ENCODE assay signal across 1 cellular context in the genomic region with DNA sequence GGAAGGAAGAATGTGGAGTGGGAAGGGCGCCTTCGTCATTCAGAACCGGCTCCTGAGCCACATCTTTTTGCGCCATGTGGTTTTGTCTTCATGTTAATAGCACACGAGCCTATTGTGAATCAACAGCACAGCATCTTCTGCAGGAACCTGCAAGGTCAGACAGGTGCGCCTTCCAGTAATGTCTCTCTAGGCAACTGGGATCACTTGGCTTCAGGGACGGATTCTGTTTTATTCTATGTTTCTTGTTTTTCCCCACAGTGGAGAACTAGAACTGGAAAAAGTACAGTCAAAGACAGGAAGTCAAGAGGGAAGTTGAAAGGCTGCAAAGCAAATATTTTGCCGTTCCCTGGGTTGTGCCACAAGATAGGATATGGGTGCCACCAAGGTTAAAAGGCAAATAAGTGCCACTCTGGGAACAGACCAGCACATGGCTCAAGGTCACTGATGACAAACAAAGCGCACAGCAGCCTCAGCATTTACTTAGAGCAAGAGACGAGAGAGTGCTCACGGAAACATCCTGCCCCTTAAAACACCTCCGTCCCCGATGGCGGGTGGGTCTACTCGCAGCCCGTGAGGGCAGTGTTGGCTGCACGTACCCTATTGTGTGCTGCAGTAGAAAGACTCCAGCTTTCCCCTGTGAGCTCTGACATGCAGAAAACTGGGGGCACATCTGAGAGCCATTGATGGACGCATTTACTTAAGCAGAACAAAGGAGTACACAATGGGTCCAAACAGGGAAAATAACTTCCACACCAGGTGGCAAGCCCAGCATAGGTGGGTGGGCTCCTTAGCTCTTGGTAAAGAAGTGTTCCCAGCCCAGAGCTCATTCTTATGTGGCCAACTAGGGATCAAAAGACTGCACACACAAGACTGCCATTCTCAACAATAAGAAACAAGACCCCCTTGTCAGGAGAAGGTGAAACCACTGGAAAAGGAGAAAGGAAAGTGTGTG.
A peak's percentile ranks its signal among the peaks of the same experiment; 100 is the strongest.
TF ChIP-seq lines count a peak whose summit lies in the region.

No MANE protein-coding gene starts in this region.

TF ChIP-seq in HepG2, 621 proteins besides CTCF, POLR2A, EP300 and RAD21 (continued from another document):
- TF ChIP-seq, protein P1, sequence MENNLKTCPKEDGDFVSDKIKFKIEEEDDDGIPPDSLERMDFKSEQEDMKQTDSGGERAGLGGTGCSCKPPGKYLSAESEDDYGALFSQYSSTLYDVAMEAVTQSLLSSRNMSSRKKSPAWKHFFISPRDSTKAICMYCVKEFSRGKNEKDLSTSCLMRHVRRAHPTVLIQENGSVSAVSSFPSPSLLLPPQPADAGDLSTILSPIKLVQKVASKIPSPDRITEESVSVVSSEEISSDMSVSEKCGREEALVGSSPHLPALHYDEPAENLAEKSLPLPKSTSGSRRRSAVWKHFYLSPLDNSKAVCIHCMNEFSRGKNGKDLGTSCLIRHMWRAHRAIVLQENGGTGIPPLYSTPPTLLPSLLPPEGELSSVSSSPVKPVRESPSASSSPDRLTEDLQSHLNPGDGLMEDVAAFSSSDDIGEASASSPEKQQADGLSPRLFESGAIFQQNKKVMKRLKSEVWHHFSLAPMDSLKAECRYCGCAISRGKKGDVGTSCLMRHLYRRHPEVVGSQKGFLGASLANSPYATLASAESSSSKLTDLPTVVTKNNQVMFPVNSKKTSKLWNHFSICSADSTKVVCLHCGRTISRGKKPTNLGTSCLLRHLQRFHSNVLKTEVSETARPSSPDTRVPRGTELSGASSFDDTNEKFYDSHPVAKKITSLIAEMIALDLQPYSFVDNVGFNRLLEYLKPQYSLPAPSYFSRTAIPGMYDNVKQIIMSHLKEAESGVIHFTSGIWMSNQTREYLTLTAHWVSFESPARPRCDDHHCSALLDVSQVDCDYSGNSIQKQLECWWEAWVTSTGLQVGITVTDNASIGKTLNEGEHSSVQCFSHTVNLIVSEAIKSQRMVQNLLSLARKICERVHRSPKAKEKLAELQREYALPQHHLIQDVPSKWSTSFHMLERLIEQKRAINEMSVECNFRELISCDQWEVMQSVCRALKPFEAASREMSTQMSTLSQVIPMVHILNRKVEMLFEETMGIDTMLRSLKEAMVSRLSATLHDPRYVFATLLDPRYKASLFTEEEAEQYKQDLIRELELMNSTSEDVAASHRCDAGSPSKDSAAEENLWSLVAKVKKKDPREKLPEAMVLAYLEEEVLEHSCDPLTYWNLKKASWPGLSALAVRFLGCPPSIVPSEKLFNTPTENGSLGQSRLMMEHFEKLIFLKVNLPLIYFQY (CRISPR knock-in tag; IDR thresholded peaks at IDR 0.05; ENCODE audit: borderline replicate concordance), result no peak
- no peak for TF ChIP-seq CENPT (CRISPR knock-in tag; IDR thresholded peaks at IDR 0.05; ENCODE audit: low read depth)
- TF ChIP-seq KLF11 (CRISPR knock-in tag; IDR thresholded peaks at IDR 0.05), result no peak
- no peak for TF ChIP-seq TAF1 (CRISPR knock-in tag; IDR thresholded peaks at IDR 0.05)
- TF ChIP-seq ZBTB20 (CRISPR knock-in tag; IDR thresholded peaks at IDR 0.05; ENCODE audit: borderline replicate concordance, low read depth), result no peak
- TF ChIP-seq ZNF30 (CRISPR knock-in tag; IDR thresholded peaks at IDR 0.05), result no peak
- TF ChIP-seq EZH2 (conservative IDR thresholded peaks at IDR 0.05; ENCODE audit: low read depth, low read length), result no peak
- TF ChIP-seq, protein P2, sequence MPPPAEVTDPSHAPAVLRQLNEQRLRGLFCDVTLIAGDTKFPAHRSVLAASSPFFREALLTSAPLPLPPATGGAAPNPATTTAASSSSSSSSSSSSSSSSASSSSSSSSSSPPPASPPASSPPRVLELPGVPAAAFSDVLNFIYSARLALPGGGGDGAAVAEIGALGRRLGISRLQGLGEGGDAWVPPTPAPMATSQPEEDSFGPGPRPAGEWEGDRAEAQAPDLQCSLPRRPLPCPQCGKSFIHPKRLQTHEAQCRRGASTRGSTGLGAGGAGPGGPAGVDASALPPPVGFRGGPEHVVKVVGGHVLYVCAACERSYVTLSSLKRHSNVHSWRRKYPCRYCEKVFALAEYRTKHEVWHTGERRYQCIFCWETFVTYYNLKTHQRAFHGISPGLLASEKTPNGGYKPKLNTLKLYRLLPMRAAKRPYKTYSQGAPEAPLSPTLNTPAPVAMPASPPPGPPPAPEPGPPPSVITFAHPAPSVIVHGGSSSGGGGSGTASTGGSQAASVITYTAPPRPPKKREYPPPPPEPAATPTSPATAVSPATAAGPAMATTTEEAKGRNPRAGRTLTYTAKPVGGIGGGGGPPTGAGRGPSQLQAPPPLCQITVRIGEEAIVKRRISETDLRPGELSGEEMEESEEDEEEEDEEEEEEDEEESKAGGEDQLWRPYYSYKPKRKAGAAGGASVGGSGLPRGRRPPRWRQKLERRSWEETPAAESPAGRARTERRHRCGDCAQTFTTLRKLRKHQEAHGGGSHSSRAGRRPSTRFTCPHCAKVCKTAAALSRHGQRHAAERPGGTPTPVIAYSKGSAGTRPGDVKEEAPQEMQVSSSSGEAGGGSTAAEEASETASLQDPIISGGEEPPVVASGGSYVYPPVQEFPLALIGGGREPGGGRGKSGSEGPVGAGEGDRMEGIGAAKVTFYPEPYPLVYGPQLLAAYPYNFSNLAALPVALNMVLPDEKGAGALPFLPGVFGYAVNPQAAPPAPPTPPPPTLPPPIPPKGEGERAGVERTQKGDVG (CRISPR knock-in tag; IDR thresholded peaks at IDR 0.05; ENCODE audit: borderline replicate concordance), result peak; percentile 59; the same call in 1 of the 2 replicates
- TF ChIP-seq CBX2 (IDR thresholded peaks at IDR 0.05; ENCODE audit: low read depth, low read length), result no peak
- no peak for TF ChIP-seq CBX2 (CRISPR knock-in tag; IDR thresholded peaks at IDR 0.05; ENCODE audit: low read depth)
- peak; percentile 40; the same call in 1 of the 2 replicates for TF ChIP-seq ZNF264 (CRISPR knock-in tag; IDR thresholded peaks at IDR 0.05)
- TF ChIP-seq BRCA1 (CRISPR knock-in tag; IDR thresholded peaks at IDR 0.05), result no peak
- TF ChIP-seq, protein P3, sequence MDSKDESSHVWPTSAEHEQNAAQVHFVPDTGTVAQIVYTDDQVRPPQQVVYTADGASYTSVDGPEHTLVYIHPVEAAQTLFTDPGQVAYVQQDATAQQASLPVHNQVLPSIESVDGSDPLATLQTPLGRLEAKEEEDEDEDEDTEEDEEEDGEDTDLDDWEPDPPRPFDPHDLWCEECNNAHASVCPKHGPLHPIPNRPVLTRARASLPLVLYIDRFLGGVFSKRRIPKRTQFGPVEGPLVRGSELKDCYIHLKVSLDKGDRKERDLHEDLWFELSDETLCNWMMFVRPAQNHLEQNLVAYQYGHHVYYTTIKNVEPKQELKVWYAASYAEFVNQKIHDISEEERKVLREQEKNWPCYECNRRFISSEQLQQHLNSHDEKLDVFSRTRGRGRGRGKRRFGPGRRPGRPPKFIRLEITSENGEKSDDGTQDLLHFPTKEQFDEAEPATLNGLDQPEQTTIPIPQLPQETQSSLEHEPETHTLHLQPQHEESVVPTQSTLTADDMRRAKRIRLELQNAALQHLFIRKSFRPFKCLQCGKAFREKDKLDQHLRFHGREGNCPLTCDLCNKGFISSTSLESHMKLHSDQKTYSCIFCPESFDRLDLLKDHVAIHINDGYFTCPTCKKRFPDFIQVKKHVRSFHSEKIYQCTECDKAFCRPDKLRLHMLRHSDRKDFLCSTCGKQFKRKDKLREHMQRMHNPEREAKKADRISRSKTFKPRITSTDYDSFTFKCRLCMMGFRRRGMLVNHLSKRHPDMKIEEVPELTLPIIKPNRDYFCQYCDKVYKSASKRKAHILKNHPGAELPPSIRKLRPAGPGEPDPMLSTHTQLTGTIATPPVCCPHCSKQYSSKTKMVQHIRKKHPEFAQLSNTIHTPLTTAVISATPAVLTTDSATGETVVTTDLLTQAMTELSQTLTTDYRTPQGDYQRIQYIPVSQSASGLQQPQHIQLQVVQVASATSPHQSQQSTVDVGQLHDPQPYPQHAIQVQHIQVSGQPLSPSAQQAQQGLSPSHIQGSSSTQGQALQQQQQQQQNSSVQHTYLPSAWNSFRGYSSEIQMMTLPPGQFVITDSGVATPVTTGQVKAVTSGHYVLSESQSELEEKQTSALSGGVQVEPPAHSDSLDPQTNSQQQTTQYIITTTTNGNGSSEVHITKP (CRISPR knock-in tag; IDR thresholded peaks at IDR 0.05; ENCODE audit: low read depth), result peak; percentile 67
- TF ChIP-seq ZNF772 (CRISPR knock-in tag; IDR thresholded peaks at IDR 0.05), result no peak
- TF ChIP-seq RBM39 (IDR thresholded peaks at IDR 0.05; ENCODE audit: low read depth, low read length, poor library complexity, severe bottlenecking), result no peak
- no peak for TF ChIP-seq RCOR2 (CRISPR knock-in tag; IDR thresholded peaks at IDR 0.05)
- TF ChIP-seq, protein P4, sequence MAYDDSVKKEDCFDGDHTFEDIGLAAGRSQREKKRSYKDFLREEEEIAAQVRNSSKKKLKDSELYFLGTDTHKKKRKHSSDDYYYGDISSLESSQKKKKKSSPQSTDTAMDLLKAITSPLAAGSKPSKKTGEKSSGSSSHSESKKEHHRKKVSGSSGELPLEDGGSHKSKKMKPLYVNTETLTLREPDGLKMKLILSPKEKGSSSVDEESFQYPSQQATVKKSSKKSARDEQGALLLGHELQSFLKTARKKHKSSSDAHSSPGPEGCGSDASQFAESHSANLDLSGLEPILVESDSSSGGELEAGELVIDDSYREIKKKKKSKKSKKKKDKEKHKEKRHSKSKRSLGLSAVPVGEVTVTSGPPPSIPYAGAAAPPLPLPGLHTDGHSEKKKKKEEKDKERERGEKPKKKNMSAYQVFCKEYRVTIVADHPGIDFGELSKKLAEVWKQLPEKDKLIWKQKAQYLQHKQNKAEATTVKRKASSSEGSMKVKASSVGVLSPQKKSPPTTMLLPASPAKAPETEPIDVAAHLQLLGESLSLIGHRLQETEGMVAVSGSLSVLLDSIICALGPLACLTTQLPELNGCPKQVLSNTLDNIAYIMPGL (CRISPR knock-in tag; IDR thresholded peaks at IDR 0.05; ENCODE audit: borderline replicate concordance in 1 of 2, low read depth in 1 of 2), result peak in 1 of 2 experiments; percentile 53; a peak in 1 of 4 replicates
- TF ChIP-seq AKAP8 (CRISPR knock-in tag; IDR thresholded peaks at IDR 0.05), result no peak
- TF ChIP-seq ZNF468 (CRISPR knock-in tag; IDR thresholded peaks at IDR 0.05), result no peak
- TF ChIP-seq ZNF124 (CRISPR knock-in tag; IDR thresholded peaks at IDR 0.05), result peak; percentile 56; the same call in 1 of the 2 replicates
- TF ChIP-seq ZFP82 (CRISPR knock-in tag; IDR thresholded peaks at IDR 0.05; ENCODE audit: borderline replicate concordance), result no peak
